ENCODE assay signal across 12 cellular contexts in genomic region chr2:217316743-217317142, GRCh38.
DNase-seq lines count a peak whose midpoint lies in the region; ATAC-seq, FAIRE-seq and TF ChIP-seq lines count a peak whose summit lies in the region.
"Had no signal": no experiment of that assay in that cellular context is flagged by ENCODE, and none has a peak within 500 bp of the region (broad histone marks: within the 10 kb centered on the region; RNA-seq: fewer than 3 reads in every experiment).

No MANE protein-coding gene starts in this region.

- intact Hi-C loops in left ventricle myocardium inferior (cut with micrococcal nuclease): no loop called here
- intact Hi-C loops in testis (cut with DNase I; ENCODE audit: low total_unique reads): no loop called here
- intact Hi-C loops in dorsolateral prefrontal cortex (cut with DNase I): no loop called here

- H3K4me3 Mint-ChIP-seq in activated naive CD8-positive, alpha-beta T cell treated with anti-CD3 and anti-CD28 coated beads, Interleukin-2, amount 10 ng/mL, durations not matched to agents 7 days and 5 days: no peak overlapping the region
- H3K4me3 Mint-ChIP-seq in activated naive CD8-positive, alpha-beta T cell treated with anti-CD3 and anti-CD28 coated beads for 36 hours: no peak overlapping the region
- H3K4me3 Mint-ChIP-seq in T-helper 2 cell treated with Interferon-gamma antibody and Interleukin-4, amounts not matched to agents 5 μg/mL and 100 μg/mL, for 36 hours: peak overlapping the region; percentile 11

- WGBS in testis, 2 donors: 70 to 76% methylated on average over 1 of the region's 1 CpG

- H3K9me3 Mint-ChIP-seq in activated naive CD8-positive, alpha-beta T cell treated with anti-CD3 and anti-CD28 coated beads, Interleukin-2, amount 10 ng/mL, durations not matched to agents 7 days and 5 days: peaks cover 3% of the 10 kb centered on the region
- H3K9me3 Mint-ChIP-seq in activated naive CD8-positive, alpha-beta T cell treated with anti-CD3 and anti-CD28 coated beads for 36 hours: no peaks in the 10 kb centered on the region
- H3K9me3 Mint-ChIP-seq in T-helper 2 cell treated with Interferon-gamma antibody and Interleukin-4, amounts not matched to agents 5 μg/mL and 100 μg/mL, for 36 hours: no peaks in the 10 kb centered on the region

- H3K36me3 Mint-ChIP-seq in activated naive CD8-positive, alpha-beta T cell treated with anti-CD3 and anti-CD28 coated beads, Interleukin-2, amount 10 ng/mL, durations not matched to agents 7 days and 5 days: peaks cover 10% of the 10 kb centered on the region
- peaks cover 1% of the 10 kb centered on the region for H3K36me3 Mint-ChIP-seq in activated naive CD8-positive, alpha-beta T cell treated with anti-CD3 and anti-CD28 coated beads for 36 hours
- H3K36me3 Mint-ChIP-seq in T-helper 2 cell treated with Interferon-gamma antibody and Interleukin-4, amounts not matched to agents 5 μg/mL and 100 μg/mL, for 36 hours (ENCODE audit: low read depth): no peaks in the 10 kb centered on the region

- peaks cover 12% of the 10 kb centered on the region for H3K9me3 ChIP-seq in left ventricle myocardium inferior (replicated peaks)
- no peaks in the 10 kb centered on the region for H3K9me3 ChIP-seq in testis
- H3K9me3 ChIP-seq: A549 had no signal

- TF ChIP-seq POLR2A in testis (IDR thresholded peaks at IDR 0.05): no peak

- no peak for DNase-seq in activated naive CD8-positive, alpha-beta T cell treated with anti-CD3 and anti-CD28 coated beads, Interleukin-2, amount 10 ng/mL, durations not matched to agents 7 days and 5 days
- DNase-seq in activated naive CD8-positive, alpha-beta T cell treated with anti-CD3 and anti-CD28 coated beads for 36 hours: no peak
- DNase-seq in T-helper 2 cell treated with Interferon-gamma antibody and Interleukin-4, amounts not matched to agents 5 μg/mL and 100 μg/mL, for 36 hours (ENCODE audit: low spot score): no peak
- DNase-seq in urothelium cell line (ENCODE audit: low spot score) (peak; percentile 42), left ventricle myocardium inferior (no peak), testis (no peak), dorsolateral prefrontal cortex (no peak)
- DNase-seq: activated CD4-positive, alpha-beta T cell treated with anti-CD3 and anti-CD28 coated beads, Interleukin-2, amount 50 U/mL, for 48 hours; NCI-H446 had no signal

- H3K4me1 ChIP-seq in left ventricle myocardium inferior (no peaks in the 10 kb centered on the region), testis (no peaks in the 10 kb centered on the region)

- H3K36me3 ChIP-seq in left ventricle myocardium inferior (no peaks in the 10 kb centered on the region), testis (ENCODE audit: low read depth, missing control alignments) (no peaks in the 10 kb centered on the region)

- H3K27me3 Mint-ChIP-seq in activated naive CD8-positive, alpha-beta T cell treated with anti-CD3 and anti-CD28 coated beads, Interleukin-2, amount 10 ng/mL, durations not matched to agents 7 days and 5 days: peaks cover 2% of the 10 kb centered on the region
- H3K27me3 Mint-ChIP-seq in activated naive CD8-positive, alpha-beta T cell treated with anti-CD3 and anti-CD28 coated beads for 36 hours: no peaks in the 10 kb centered on the region
- peaks cover 2% of the 10 kb centered on the region for H3K27me3 Mint-ChIP-seq in T-helper 2 cell treated with Interferon-gamma antibody and Interleukin-4, amounts not matched to agents 5 μg/mL and 100 μg/mL, for 36 hours (ENCODE audit: low read depth)

- POLR2A ChIA-PET in activated naive CD8-positive, alpha-beta T cell treated with anti-CD3 and anti-CD28 coated beads, Interleukin-2, amount 10 ng/mL, durations not matched to agents 7 days and 5 days (lab: Charles Lee): no interaction called here

- no peak overlapping the region for H3K27ac ChIP-seq in left ventricle myocardium inferior (replicated peaks)
- H3K27ac ChIP-seq in testis: no peak overlapping the region
- H3K27ac ChIP-seq in dorsolateral prefrontal cortex: no peak overlapping the region
- H3K27ac ChIP-seq: A549 had no signal

- peaks cover 12% of the 10 kb centered on the region for H3K4me1 Mint-ChIP-seq in activated naive CD8-positive, alpha-beta T cell treated with anti-CD3 and anti-CD28 coated beads, Interleukin-2, amount 10 ng/mL, durations not matched to agents 7 days and 5 days
- peaks cover 15% of the 10 kb centered on the region for H3K4me1 Mint-ChIP-seq in activated naive CD8-positive, alpha-beta T cell treated with anti-CD3 and anti-CD28 coated beads for 36 hours
- H3K4me1 Mint-ChIP-seq in T-helper 2 cell treated with Interferon-gamma antibody and Interleukin-4, amounts not matched to agents 5 μg/mL and 100 μg/mL, for 36 hours (ENCODE audit: low read depth): peaks cover 10% of the 10 kb centered on the region

- peak; percentile 61 for ATAC-seq in activated naive CD8-positive, alpha-beta T cell treated with anti-CD3 and anti-CD28 coated beads, Interleukin-2, amount 10 ng/mL, durations not matched to agents 7 days and 5 days (ENCODE audit: low read depth)
- ATAC-seq in HG03442 (IDR thresholded peaks at IDR 0.05; ENCODE audit: unreplicated experiment): peak; percentile 68
- ATAC-seq: A549 had no signal

- no peak for FAIRE-seq in urothelium cell line (lab: Jason Lieb, UNC)
- FAIRE-seq: A549 had no signal

- H3K4me3 ChIP-seq in left ventricle myocardium inferior (no peak overlapping the region), testis (no peak overlapping the region), dorsolateral prefrontal cortex (no peak overlapping the region)
- H3K4me3 ChIP-seq: A549, lung had no signal

- H3K27me3 ChIP-seq in left ventricle myocardium inferior (ENCODE audit: low read depth) (no peaks in the 10 kb centered on the region), testis (no peaks in the 10 kb centered on the region), dorsolateral prefrontal cortex (no peaks in the 10 kb centered on the region)

- H3K27ac Mint-ChIP-seq in activated naive CD8-positive, alpha-beta T cell treated with anti-CD3 and anti-CD28 coated beads, Interleukin-2, amount 10 ng/mL, durations not matched to agents 7 days and 5 days: no peak overlapping the region
- H3K27ac Mint-ChIP-seq in activated naive CD8-positive, alpha-beta T cell treated with anti-CD3 and anti-CD28 coated beads for 36 hours: no peak overlapping the region
- no peak overlapping the region for H3K27ac Mint-ChIP-seq in T-helper 2 cell treated with Interferon-gamma antibody and Interleukin-4, amounts not matched to agents 5 μg/mL and 100 μg/mL, for 36 hours

- no peak for TF ChIP-seq CTCF in left ventricle myocardium inferior (IDR thresholded peaks at IDR 0.05; ENCODE audit: borderline replicate concordance)
- TF ChIP-seq CTCF in testis (IDR thresholded peaks at IDR 0.05): no peak
- no peak for TF ChIP-seq CTCF in dorsolateral prefrontal cortex (IDR thresholded peaks at IDR 0.05 in 54 of 56, conservative IDR thresholded peaks at IDR 0.05 in 2 of 56; ENCODE audit: low read depth in 1 of 56, partially characterized antibody in 56 of 56)
